13 cellular contexts compared by ENCODE assay signal in genomic region chr17:10029129-10029528, GRCh38.
A peak's percentile ranks its signal among the peaks of the same experiment; 100 is the strongest.
DNase-seq lines count a peak whose midpoint lies in the region; ATAC-seq and TF ChIP-seq lines count a peak whose summit lies in the region.
"Had no signal": no experiment of that assay in that cellular context is flagged by ENCODE, and none has a peak within 500 bp of the region (broad histone marks: within the 10 kb centered on the region; RNA-seq: fewer than 3 reads in every experiment).

No MANE protein-coding gene starts in this region.

- no peaks in the 10 kb centered on the region for H3K4me1 Mint-ChIP-seq in activated CD8-positive, alpha-beta T cell treated with anti-CD3 and anti-CD28 coated beads for 36 hours (ENCODE audit: low read depth)

- H3K79me2 ChIP-seq in Karpas-422 (ENCODE audit: low read length): peaks cover 88% of the 10 kb centered on the region

- H4K20me1 ChIP-seq in Karpas-422 (ENCODE audit: insufficient read depth, low read depth, low read length): peaks cover 61% of the 10 kb centered on the region; the same call in 1 of the 2 replicates

- H3K9ac ChIP-seq in Karpas-422 (ENCODE audit: low read length): no peak overlapping the region

- CTCF ChIA-PET in activated CD8-positive, alpha-beta T cell treated with anti-CD3 and anti-CD28 coated beads for 36 hours (lab: Charles Lee): no interaction called here

- H3K4me1 ChIP-seq in Karpas-422 (ENCODE audit: low read length) (peaks cover 59% of the 10 kb centered on the region), left lung (peaks cover 0 to 74% of the 10 kb centered on the region in 2 donors), upper lobe of right lung (peaks cover 39% of the 10 kb centered on the region)
- H3K4me1 ChIP-seq: BE2C had no signal

- no peak overlapping the region for H3K4me2 ChIP-seq in Karpas-422 (ENCODE audit: low read depth, low read length, poor library complexity, severe bottlenecking)
- H3K4me2 ChIP-seq: A549 had no signal

- no peak overlapping the region for H3K27ac Mint-ChIP-seq in activated CD8-positive, alpha-beta T cell treated with anti-CD3 and anti-CD28 coated beads for 36 hours
- H3K27ac Mint-ChIP-seq: CD4-positive, alpha-beta T cell; HFFc6 had no signal

- in situ Hi-C loops in KBM-7 (cut with MboI; ENCODE audit: low pct_unique_long_range_greater_than_20kb, low sequenced_read_pairs): no loop called here

- H3K4me3 ChIP-seq in Karpas-422 (ENCODE audit: low read length): no peak overlapping the region
- no peak overlapping the region for H3K4me3 ChIP-seq in left lung
- no peak overlapping the region for H3K4me3 ChIP-seq in upper lobe of right lung
- H3K4me3 ChIP-seq: A549 had no signal

- intact Hi-C loops in left lung (cut with DNase I): no loop called here
- intact Hi-C loops in upper lobe of right lung (cut with DNase I): no loop called here
- intact Hi-C loops in activated CD8-positive, alpha-beta T cell treated with anti-CD3 and anti-CD28 coated beads for 36 hours (cut with micrococcal nuclease): no loop called here

- no peaks in the 10 kb centered on the region for H3K9me3 ChIP-seq in Karpas-422 (ENCODE audit: low read length)
- no peaks in the 10 kb centered on the region for H3K9me3 ChIP-seq in left lung
- H3K9me3 ChIP-seq in upper lobe of right lung: no peaks in the 10 kb centered on the region
- H3K9me3 ChIP-seq: A549, BE2C had no signal

- H2AFZ ChIP-seq in Karpas-422 (ENCODE audit: low read length): no peak overlapping the region

- ATAC-seq in left lung: peak; percentile 69
- peak; percentile 56 for ATAC-seq in upper lobe of right lung
- ATAC-seq in activated CD8-positive, alpha-beta T cell treated with anti-CD3 and anti-CD28 coated beads for 36 hours: no peak
- ATAC-seq: A549 had no signal

- H3K27ac ChIP-seq in Karpas-422 (ENCODE audit: low read length) (peak overlapping the region; percentile 10), left lung (peak overlapping the region in 1 of 2 donors; percentile 6), upper lobe of right lung (no peak overlapping the region)
- H3K27ac ChIP-seq: A549 had no signal

- no peaks in the 10 kb centered on the region for H3K27me3 Mint-ChIP-seq in activated CD8-positive, alpha-beta T cell treated with anti-CD3 and anti-CD28 coated beads for 36 hours
- H3K27me3 Mint-ChIP-seq: CD4-positive, alpha-beta T cell had no signal

- H3K9me3 Mint-ChIP-seq in activated CD8-positive, alpha-beta T cell treated with anti-CD3 and anti-CD28 coated beads for 36 hours: no peaks in the 10 kb centered on the region
- H3K9me3 Mint-ChIP-seq: CD4-positive, alpha-beta T cell; HFFc6 had no signal

- no peaks in the 10 kb centered on the region for H3K36me3 Mint-ChIP-seq in activated CD8-positive, alpha-beta T cell treated with anti-CD3 and anti-CD28 coated beads for 36 hours (ENCODE audit: low read depth)

- H3K9me2 ChIP-seq in Karpas-422 (replicated peaks; ENCODE audit: insufficient read depth, low read length): no peaks in the 10 kb centered on the region

- peak; percentile 38 for DNase-seq in NOMO-1 treated with DMSO at 0.1 percent for 48 hours (lab: John Stamatoyannopoulos, UW; ENCODE audit: unreplicated experiment)
- no peak for DNase-seq in NOMO-1 treated with dmso at 0.1 percent for 144 hours (lab: John Stamatoyannopoulos, UW; ENCODE audit: unreplicated experiment)
- DNase-seq in Karpas-422: no peak
- no peak for DNase-seq in left lung
- no peak for DNase-seq in upper lobe of right lung
- no peak for DNase-seq in COR-L47 (lab: John Stamatoyannopoulos, UW)
- no peak for DNase-seq in KBM-7
- no peak for DNase-seq in activated CD8-positive, alpha-beta T cell treated with anti-CD3 and anti-CD28 coated beads for 36 hours
- DNase-seq: BE2C; CD4-positive, alpha-beta T cell; HCEC 1CT; HFFc6 had no signal

- H3K27me3 ChIP-seq in Karpas-422 (ENCODE audit: low read length) (no peaks in the 10 kb centered on the region), left lung (peaks cover 8 to 79% of the 10 kb centered on the region in 2 donors), upper lobe of right lung (peaks cover 7% of the 10 kb centered on the region)
- H3K27me3 ChIP-seq: BE2C had no signal

- H3K4me3 Mint-ChIP-seq in activated CD8-positive, alpha-beta T cell treated with anti-CD3 and anti-CD28 coated beads for 36 hours: no peak overlapping the region
- H3K4me3 Mint-ChIP-seq: CD4-positive, alpha-beta T cell; HFFc6 had no signal

- TF ChIP-seq CTCF in left lung (IDR thresholded peaks at IDR 0.05) (no peak), upper lobe of right lung (IDR thresholded peaks at IDR 0.05) (no peak)
- no peak for TF ChIP-seq CTCF in activated CD8-positive, alpha-beta T cell treated with anti-CD3 and anti-CD28 coated beads for 36 hours (IDR thresholded peaks at IDR 0.05)

- POLR2A ChIA-PET in activated CD8-positive, alpha-beta T cell treated with anti-CD3 and anti-CD28 coated beads for 36 hours (lab: Charles Lee): no interaction called here

- H3K36me3 ChIP-seq in Karpas-422 (ENCODE audit: insufficient read depth, low read length) (peaks cover 81% of the 10 kb centered on the region), left lung (no peaks in the 10 kb centered on the region), upper lobe of right lung (no peaks in the 10 kb centered on the region)
- H3K36me3 ChIP-seq: BE2C had no signal
